8 cellular contexts compared by ENCODE assay signal in the genomic region with DNA sequence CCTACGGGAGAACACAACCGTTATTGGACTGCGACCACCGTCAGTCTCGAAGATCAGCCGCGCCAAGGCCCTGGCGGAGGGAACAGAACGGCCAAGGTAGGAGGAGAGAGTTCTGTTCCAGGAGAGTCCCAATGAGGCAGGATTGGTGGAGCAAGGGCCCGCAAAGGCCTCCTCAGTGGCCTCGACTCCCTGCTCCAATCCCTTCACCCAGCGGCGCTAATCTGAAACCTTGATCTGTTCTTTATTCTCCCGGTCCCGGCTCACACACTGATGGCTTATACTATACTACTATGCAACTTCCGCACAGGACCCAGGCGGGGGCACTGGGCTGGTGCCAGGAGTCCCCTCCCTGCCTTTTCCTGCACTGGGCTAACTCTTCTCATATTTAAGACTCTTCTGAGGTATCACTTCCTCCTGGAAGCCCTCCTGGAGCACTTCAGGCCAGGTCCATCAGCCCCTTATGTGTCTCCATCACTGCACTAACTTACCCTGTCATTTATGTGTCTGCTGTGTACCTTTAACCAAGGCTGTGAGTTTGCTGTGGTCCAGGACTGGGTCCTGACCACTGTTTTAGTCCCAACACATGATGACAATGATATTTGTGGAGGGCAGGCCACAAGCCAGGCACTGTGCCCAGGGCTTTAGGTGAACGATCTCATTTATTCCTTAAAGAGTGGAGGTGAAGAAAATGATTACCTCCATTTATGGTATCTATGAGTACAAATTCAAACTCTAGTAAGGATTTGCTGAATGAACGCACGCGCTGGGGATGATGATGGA. TPM values are rescaled to one million over a fixed set of nuclear protein-coding genes. Genes with fewer than 3 reads are reported as not detected.
DNase-seq lines count a peak whose midpoint lies in the region; ATAC-seq and TF ChIP-seq lines count a peak whose summit lies in the region.

No MANE protein-coding gene starts in this region.

- intact Hi-C loops in Caco-2 (cut with micrococcal nuclease; ENCODE audit: unreplicated experiment), result no loop called here

- peak overlapping the region; percentile 70 for H3K4me3 ChIP-seq in Caco-2 (ENCODE audit: low read depth, low read length)

- no peaks in the 10 kb centered on the region for H3K27me3 ChIP-seq in Caco-2 (replicated peaks; ENCODE audit: control insufficient read depth, insufficient read depth, low read length)

- H3K36me3 ChIP-seq in Caco-2 (ENCODE audit: control insufficient read depth, insufficient read depth, low read length), result no peaks in the 10 kb centered on the region; the same call in none of the 2 replicates

- CTCF ChIA-PET in Caco-2 (lab: Charles Lee), result interaction anchor here (1.6 kb wide), 1 partner anchor 10 kb away, joined by 11 read pairs; no protein-coding TSS in a partner anchor

- DNase-seq in Caco-2 (peak in 1 of 2 experiments; percentile 41), nephron progenitor cell (no peak), NCI-H510A treated with DMSO at 0.1 percent for 48 hours (lab: John Stamatoyannopoulos, UW) (no peak), omental fat pad (ENCODE audit: low spot score) (no peak), NCI-H82 (lab: John Stamatoyannopoulos, UW) (no peak)
- DNase-seq in activated naive CD8-positive, alpha-beta T cell treated with anti-CD3 and anti-CD28 coated beads, Interleukin-2, amount 50 U/mL, for 24 hours, result no peak
- DNase-seq in activated CD4-positive, alpha-beta T cell treated with anti-CD3 and anti-CD28 coated beads for 1 hour, result no peak

- H3K36me3 Mint-ChIP-seq in Caco-2 (ENCODE audit: insufficient read depth, unreplicated experiment) (peaks cover 17% of the 10 kb centered on the region), nephron progenitor cell (ENCODE audit: low read depth) (peaks cover 17% of the 10 kb centered on the region)
- peaks cover 5% of the 10 kb centered on the region for H3K36me3 Mint-ChIP-seq in activated naive CD8-positive, alpha-beta T cell treated with anti-CD3 and anti-CD28 coated beads, Interleukin-2, amount 50 U/mL, for 24 hours (ENCODE audit: low read depth)

- H3K27ac Mint-ChIP-seq in Caco-2 (ENCODE audit: unreplicated experiment) (peak overlapping the region; percentile 36), nephron progenitor cell (no peak overlapping the region)
- peak overlapping the region; percentile 90 for H3K27ac Mint-ChIP-seq in activated naive CD8-positive, alpha-beta T cell treated with anti-CD3 and anti-CD28 coated beads, Interleukin-2, amount 50 U/mL, for 24 hours

- POLR2A ChIA-PET in Caco-2 (lab: Charles Lee), result interaction anchor here (1.7 to 1.9 kb wide), 2 partner anchors 49 to 82 kb away, joined by 9 to 12 read pairs; a partner anchor contains a TSS

- H3K4me3 Mint-ChIP-seq in Caco-2 (ENCODE audit: unreplicated experiment) (peak overlapping the region; percentile 71), nephron progenitor cell (peak overlapping the region; percentile 70)
- peak overlapping the region; percentile 64 for H3K4me3 Mint-ChIP-seq in activated naive CD8-positive, alpha-beta T cell treated with anti-CD3 and anti-CD28 coated beads, Interleukin-2, amount 50 U/mL, for 24 hours

- peaks cover 15% of the 10 kb centered on the region for H3K4me1 ChIP-seq in Caco-2

- BruUV-seq in Caco-2 (replicated peaks; lab: Mats Ljungman, UMichigan), result TSS peak; percentile 36

- ATAC-seq in HG02885 (IDR thresholded peaks at IDR 0.05; ENCODE audit: poor library complexity, unreplicated experiment) (peak; percentile 22), omental fat pad (ENCODE audit: low FRiP score) (no peak)
- ATAC-seq in activated naive CD8-positive, alpha-beta T cell treated with anti-CD3 and anti-CD28 coated beads, Interleukin-2, amount 50 U/mL, for 24 hours, result peak; percentile 7

- TF ChIP-seq CTCF in Caco-2 (IDR thresholded peaks at IDR 0.05; ENCODE audit: insufficient read depth in 1 of 2, low read depth in 1 of 2, low read length in 1 of 2, severe bottlenecking in 1 of 2, unreplicated experiment in 1 of 2), result no peak
- TF ChIP-seq CTCF in nephron progenitor cell (IDR thresholded peaks at IDR 0.05), result no peak
- TF ChIP-seq CTCF in omental fat pad (IDR thresholded peaks at IDR 0.05), result no peak

- H3K27me3 Mint-ChIP-seq in Caco-2 (ENCODE audit: insufficient read depth, unreplicated experiment), result no peaks in the 10 kb centered on the region
- no peaks in the 10 kb centered on the region for H3K27me3 Mint-ChIP-seq in activated naive CD8-positive, alpha-beta T cell treated with anti-CD3 and anti-CD28 coated beads, Interleukin-2, amount 50 U/mL, for 24 hours
- H3K27me3 Mint-ChIP-seq in nephron progenitor cell (ENCODE audit: low read depth, poor library complexity), result peaks cover 45% of the 10 kb centered on the region

- no peaks in the 10 kb centered on the region for H3K9me3 ChIP-seq in Caco-2

- H3K4me1 Mint-ChIP-seq in Caco-2 (ENCODE audit: low read depth, unreplicated experiment), result peaks cover 24% of the 10 kb centered on the region
- H3K4me1 Mint-ChIP-seq in activated naive CD8-positive, alpha-beta T cell treated with anti-CD3 and anti-CD28 coated beads, Interleukin-2, amount 50 U/mL, for 24 hours, result peaks cover 51% of the 10 kb centered on the region
- H3K4me1 Mint-ChIP-seq in nephron progenitor cell, result peaks cover 71% of the 10 kb centered on the region

- H3K9me3 Mint-ChIP-seq in Caco-2 (ENCODE audit: unreplicated experiment), result no peaks in the 10 kb centered on the region
- H3K9me3 Mint-ChIP-seq in activated naive CD8-positive, alpha-beta T cell treated with anti-CD3 and anti-CD28 coated beads, Interleukin-2, amount 50 U/mL, for 24 hours, result no peaks in the 10 kb centered on the region
- H3K9me3 Mint-ChIP-seq in nephron progenitor cell, result no peaks in the 10 kb centered on the region

RNA-seq across cellular contexts. Expression of a gene that starts 6.9 kb away (rescaled TPM):
- 9.1 and 11.8 TPM in 2 replicates for total RNA-seq in Caco-2 (2022)
- 1 to 10 TPM; 3.5 to 9.8 (median 7.8) TPM for total RNA-seq in omental fat pad

RNA-seq across cellular contexts. Expression of a gene that starts 12.9 kb away (rescaled TPM):
- total RNA-seq in Caco-2 (2022) (4.6 and 5.2 TPM in 2 replicates), omental fat pad (under 1 TPM in 2 of 4 donors, not detected in 2; 0.31 to 0.37 TPM)

RNA-seq across cellular contexts. Expression of a gene that starts 43.2 kb away (rescaled TPM):
- 111 and 122 TPM in 2 replicates for total RNA-seq in Caco-2 (2022)
- 10 to 100 TPM in 3 of 4 donors, 1 to 10 TPM in 1; 5.9 to 36.3 (median 12.9) TPM for total RNA-seq in omental fat pad
